1 cellular context compared by ENCODE assay signal in genomic region chr15:74419432-74419831, GRCh38.
TF ChIP-seq lines count a peak whose summit lies in the region.

No MANE protein-coding gene starts in this region.

TF ChIP-seq in K562, 482 proteins besides CTCF, POLR2A, EP300 and RAD21:
- TF ChIP-seq ESRRA (IDR thresholded peaks at IDR 0.05; ENCODE audit: borderline replicate concordance, low read depth): peak; percentile 95
- peak; percentile 75 for TF ChIP-seq BCOR (IDR thresholded peaks at IDR 0.05)
- TF ChIP-seq PTBP1 (IDR thresholded peaks at IDR 0.05; ENCODE audit: low read depth, low read length): 0 out of 2 replicates have a peak, but pooled peaks have one; percentile 48
- TF ChIP-seq ADNP (tag; IDR thresholded peaks at IDR 0.05): peak; percentile 58
- TF ChIP-seq SMARCE1 (IDR thresholded peaks at IDR 0.05): no peak
- peak; percentile 67 for TF ChIP-seq RBM25 (IDR thresholded peaks at IDR 0.05; ENCODE audit: low read depth, low read length, severe bottlenecking)
- peak in 1 of 2 experiments; percentile 34; a peak in 1 of 4 replicates for TF ChIP-seq RCOR1 (IDR thresholded peaks at IDR 0.05; ENCODE audit: borderline replicate concordance in 1 of 2, low read depth in 2 of 2, low read length in 2 of 2)
- TF ChIP-seq ZNF583 (CRISPR knock-in tag; IDR thresholded peaks at IDR 0.05): no peak
- TF ChIP-seq KDM1A (IDR thresholded peaks at IDR 0.05): peak in 1 of 2 experiments; percentile 53; a peak in 2 of 4 replicates
TF ChIP-seq in K562: peak in this region for 7.
